In genomic region chr11:27926981-27927481, GRCh38 we compare ENCODE assay signal across 2 cellular contexts.
TF ChIP-seq lines count a peak whose summit lies in the region.

No MANE protein-coding gene starts in this region.

TF ChIP-seq in HCT116, 20 proteins besides CTCF, POLR2A, EP300 and RAD21:
- TF ChIP-seq REST (IDR thresholded peaks at IDR 0.05; ENCODE audit: low read depth) (no peak), EZH2 (IDR thresholded peaks at IDR 0.05) (no peak), EGR1 (IDR thresholded peaks at IDR 0.05; ENCODE audit: low read depth) (no peak), YY1 (IDR thresholded peaks at IDR 0.05; ENCODE audit: extremely low read depth, insufficient replicate concordance, low read depth, low read length) (peak; percentile 39), JUND (IDR thresholded peaks at IDR 0.05) (peak; percentile 46), SP1 (IDR thresholded peaks at IDR 0.05; ENCODE audit: low read depth) (no peak), FOSL1 (IDR thresholded peaks at IDR 0.05; ENCODE audit: low read depth) (peak; percentile 35; the same call in 1 of the 2 replicates), EZH2phosphoT487 (IDR thresholded peaks at IDR 0.05; ENCODE audit: borderline replicate concordance) (no peak), CEBPB (IDR thresholded peaks at IDR 0.05; ENCODE audit: low read depth) (no peak), MAX (IDR thresholded peaks at IDR 0.05) (no peak)

TF ChIP-seq in WTC11, 78 proteins besides CTCF, POLR2A, EP300 and RAD21 (continued from another document):
- TF ChIP-seq ARID4B (CRISPR knock-in tag; IDR thresholded peaks at IDR 0.05; ENCODE audit: borderline replicate concordance), result no peak
- TF ChIP-seq FOXP1 (CRISPR knock-in tag; IDR thresholded peaks at IDR 0.05; ENCODE audit: borderline replicate concordance), result no peak
- TF ChIP-seq ZNF219 (CRISPR knock-in tag; IDR thresholded peaks at IDR 0.05; ENCODE audit: borderline replicate concordance), result no peak
- TF ChIP-seq ZNF532 (CRISPR knock-in tag; IDR thresholded peaks at IDR 0.05; ENCODE audit: borderline replicate concordance), result no peak
- TF ChIP-seq PRRX2 (CRISPR knock-in tag; IDR thresholded peaks at IDR 0.05), result no peak
TF ChIP-seq in WTC11: peak in this region for 0.
